In genomic region chr22:38412435-38413084, GRCh38 we compare ENCODE assay signal across 9 cellular contexts. TPM values are rescaled to one million over a fixed set of nuclear protein-coding genes. Genes with fewer than 3 reads are reported as not detected.
DNase-seq lines count a peak whose midpoint lies in the region; ATAC-seq, FAIRE-seq and TF ChIP-seq lines count a peak whose summit lies in the region.
"Had no signal": no experiment of that assay in that cellular context is flagged by ENCODE, and none has a peak within 500 bp of the region (broad histone marks: within the 10 kb centered on the region; RNA-seq: fewer than 3 reads in every experiment).

No MANE protein-coding gene starts in this region.

- CTCF ChIA-PET in CD8-positive, alpha-beta T cell (lab: Charles Lee), result interaction anchor here (0.6 to 1.4 kb wide), 3 partner anchors 9 to 160 kb away, joined by 4 read pairs; no protein-coding TSS in a partner anchor

- WGBS in right cardiac atrium, result 10% methylated on average over 45 of the region's 45 CpGs

- intact Hi-C loops in CD8-positive, alpha-beta T cell (cut with DNase I, micrococcal nuclease), result loop anchor here in 1 of 2 experiments (1.0 to 5.0 kb wide), 2 partner anchors 100 to 160 kb away; no protein-coding TSS in a partner anchor
- intact Hi-C loops in right cardiac atrium (cut with DNase I), result loop anchor here in 2 of 4 donors (5.0 to 10.0 kb wide), 3 partner anchors 52 to 162 kb away; partner anchors contain the start of genes DMC1 (in 2 of the 2) and KDELR3 (in 1 of the 2)

- H3K9me3 ChIP-seq in CD8-positive, alpha-beta T cell (ENCODE audit: low read length), result no peaks in the 10 kb centered on the region
- H3K9me3 ChIP-seq in right cardiac atrium (ENCODE audit: control insufficient read depth, low read length), result no peaks in the 10 kb centered on the region

- no peak overlapping the region for H3K4me3 ChIP-seq in CD8-positive, alpha-beta T cell (ENCODE audit: low read depth, low read length)
- H3K4me3 ChIP-seq in right cardiac atrium (ENCODE audit: low read length), result peak overlapping the region; percentile 17

- POLR2A ChIA-PET in CD8-positive, alpha-beta T cell (lab: Charles Lee), result no interaction called here

- H3K4me3 Mint-ChIP-seq in CD8-positive, alpha-beta T cell, result no peak overlapping the region

- H3K27ac ChIP-seq in CD8-positive, alpha-beta T cell (ENCODE audit: low read depth, low read length), result no peak overlapping the region
- H3K27ac ChIP-seq in right cardiac atrium (ENCODE audit: low read length), result peak overlapping the region; percentile 37
- H3K27ac ChIP-seq: epithelial cell of prostate had no signal

- no peaks in the 10 kb centered on the region for H3K4me1 Mint-ChIP-seq in CD8-positive, alpha-beta T cell (ENCODE audit: low read depth)

- peak; percentile 79 for ATAC-seq in CD8-positive, alpha-beta T cell
- peak; percentile 67 to 83 for ATAC-seq in activated naive CD4-positive, alpha-beta T cell treated with anti-CD3 and anti-CD28 coated beads, Interleukin-2, amount 50 U/mL, for 72 hours
- peak; percentile 15 to 47 for ATAC-seq in right cardiac atrium
- no peak for ATAC-seq in GM21447 (IDR thresholded peaks at IDR 0.05; ENCODE audit: unreplicated experiment)

- no peaks in the 10 kb centered on the region for H3K27me3 ChIP-seq in CD8-positive, alpha-beta T cell (ENCODE audit: insufficient read depth, low read length)
- no peaks in the 10 kb centered on the region for H3K27me3 ChIP-seq in right cardiac atrium (ENCODE audit: control insufficient read depth, insufficient read depth)

- H3K36me3 ChIP-seq in CD8-positive, alpha-beta T cell (ENCODE audit: insufficient read depth, low read length), result no peaks in the 10 kb centered on the region

- peak in 5 of 7 experiments; percentile 19 to 55 (median 30) for DNase-seq in CD8-positive, alpha-beta T cell
- DNase-seq in NCI-H524 treated with DMSO at 0.1 percent for 48 hours (lab: John Stamatoyannopoulos, UW) (peak; percentile 49), right cardiac atrium (peak in 2 of 3 donors; percentile 63 to 75), RCC 7860 (ENCODE audit: low spot score) (no peak), NCI-H187 treated with DMSO at 0.1 percent for 48 hours (lab: John Stamatoyannopoulos, UW) (no peak)
- peak; percentile 58 to 76 for DNase-seq in activated naive CD4-positive, alpha-beta T cell treated with anti-CD3 and anti-CD28 coated beads, Interleukin-2, amount 50 U/mL, for 72 hours (ENCODE audit: low spot score in 2 of 2)
- DNase-seq in stimulated activated CD4-positive, alpha-beta T cell treated with anti-CD3 and anti-CD28 coated beads, Interleukin-1b, Interleukin-23, amount 100 ng/mL, for 48 hours, result peak; percentile 46

- H3K27ac Mint-ChIP-seq in CD8-positive, alpha-beta T cell, result no peak overlapping the region
- no peak overlapping the region for H3K27ac Mint-ChIP-seq in activated naive CD4-positive, alpha-beta T cell treated with anti-CD3 and anti-CD28 coated beads, Interleukin-2, amount 50 U/mL, for 72 hours

- peaks cover 8% of the 10 kb centered on the region for H3K4me1 ChIP-seq in CD8-positive, alpha-beta T cell (ENCODE audit: insufficient read depth, low read length)
- peaks cover 3% of the 10 kb centered on the region for H3K4me1 ChIP-seq in right cardiac atrium (ENCODE audit: control insufficient read depth, insufficient read depth, low read length)

- H3K9me3 Mint-ChIP-seq in CD8-positive, alpha-beta T cell, result no peaks in the 10 kb centered on the region
- H3K9me3 Mint-ChIP-seq in activated naive CD4-positive, alpha-beta T cell treated with anti-CD3 and anti-CD28 coated beads, Interleukin-2, amount 50 U/mL, for 72 hours, result no peaks in the 10 kb centered on the region

- peak; percentile 89 for TF ChIP-seq CTCF in CD8-positive, alpha-beta T cell (IDR thresholded peaks at IDR 0.05)

- peaks cover 5% of the 10 kb centered on the region for H3K27me3 Mint-ChIP-seq in CD8-positive, alpha-beta T cell (ENCODE audit: low read depth)

- FAIRE-seq in RCC 7860 (lab: Jason Lieb, UNC), result no peak

- H3K36me3 Mint-ChIP-seq in CD8-positive, alpha-beta T cell, result no peaks in the 10 kb centered on the region
- H3K36me3 Mint-ChIP-seq in activated naive CD4-positive, alpha-beta T cell treated with anti-CD3 and anti-CD28 coated beads, Interleukin-2, amount 50 U/mL, for 72 hours, result no peaks in the 10 kb centered on the region

RNA-seq across cellular contexts. Expression of gene KCNJ4, which starts 42.4 kb away (rescaled TPM):
- total RNA-seq in CD8-positive, alpha-beta T cell, result not detected
- not detected for total RNA-seq in activated naive CD4-positive, alpha-beta T cell treated with anti-CD3 and anti-CD28 coated beads, Interleukin-2, amount 50 U/mL, for 72 hours
- total RNA-seq in right cardiac atrium, result 10 to 100 TPM; 15.7 to 40.5 (median 31.3) TPM
- 40.4 TPM for polyA plus RNA-seq in right cardiac atrium

RNA-seq across cellular contexts. Expression of gene KDELR3, which starts 55.3 kb away (rescaled TPM):
- not detected for total RNA-seq in CD8-positive, alpha-beta T cell
- total RNA-seq in activated naive CD4-positive, alpha-beta T cell treated with anti-CD3 and anti-CD28 coated beads, Interleukin-2, amount 50 U/mL, for 72 hours, result under 1 TPM; 0.59 to 0.89 TPM
- total RNA-seq in right cardiac atrium, result 1 to 10 TPM; 5.0 to 8.3 (median 7.4) TPM
- 7.9 TPM for polyA plus RNA-seq in right cardiac atrium

Comparison
In these comparisons a context has a peak if more than half of its experiments do, and no peak if none do; other contexts are left out.
1. DNase-seq: peak in CD8-positive, alpha-beta T cell (5 of 7), NCI-H524 treated with DMSO at 0.1 percent for 48 hours (single experiment), activated naive CD4-positive, alpha-beta T cell treated with anti-CD3 and anti-CD28 coated beads, Interleukin-2, amount 50 U/mL, for 72 hours (2 of 2), right cardiac atrium (2 of 3) and stimulated activated CD4-positive, alpha-beta T cell treated with anti-CD3 and anti-CD28 coated beads, Interleukin-1b, Interleukin-23, amount 100 ng/mL, for 48 hours (single experiment); none in RCC 7860 (single experiment) and NCI-H187 treated with DMSO at 0.1 percent for 48 hours (single experiment).
2. RNA of gene KCNJ4, which starts 42.4 kb away (total RNA-seq): 15.7 to 40.5 TPM in right cardiac atrium; not detected in CD8-positive, alpha-beta T cell and not detected in activated naive CD4-positive, alpha-beta T cell treated with anti-CD3 and anti-CD28 coated beads, Interleukin-2, amount 50 U/mL, for 72 hours; every median in the first group is over 10 times any median in the second.